1 cellular context compared by ENCODE assay signal in the genomic region with DNA sequence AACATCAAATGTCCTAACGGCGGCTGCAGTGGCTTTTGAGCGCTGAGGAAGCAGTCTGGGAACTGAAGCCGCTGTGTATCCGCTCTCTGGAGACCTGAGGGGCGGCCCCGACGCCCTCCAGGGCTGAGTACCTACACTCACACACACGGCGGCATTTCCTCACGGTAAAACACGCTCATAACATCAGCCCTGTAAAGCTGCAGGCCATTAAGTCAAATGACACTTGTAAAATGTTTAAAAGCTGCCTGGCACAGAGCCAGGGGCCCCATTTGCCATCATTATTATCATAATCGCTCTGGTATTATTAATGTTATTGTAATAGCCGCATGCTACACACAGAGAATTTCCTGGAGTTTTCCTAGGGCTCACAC.
TF ChIP-seq lines count a peak whose summit lies in the region.

No MANE protein-coding gene starts in this region.

TF ChIP-seq in GM23338, 12 proteins besides CTCF, POLR2A, EP300 and RAD21 (continued from another document):
- TF ChIP-seq, protein P1, sequence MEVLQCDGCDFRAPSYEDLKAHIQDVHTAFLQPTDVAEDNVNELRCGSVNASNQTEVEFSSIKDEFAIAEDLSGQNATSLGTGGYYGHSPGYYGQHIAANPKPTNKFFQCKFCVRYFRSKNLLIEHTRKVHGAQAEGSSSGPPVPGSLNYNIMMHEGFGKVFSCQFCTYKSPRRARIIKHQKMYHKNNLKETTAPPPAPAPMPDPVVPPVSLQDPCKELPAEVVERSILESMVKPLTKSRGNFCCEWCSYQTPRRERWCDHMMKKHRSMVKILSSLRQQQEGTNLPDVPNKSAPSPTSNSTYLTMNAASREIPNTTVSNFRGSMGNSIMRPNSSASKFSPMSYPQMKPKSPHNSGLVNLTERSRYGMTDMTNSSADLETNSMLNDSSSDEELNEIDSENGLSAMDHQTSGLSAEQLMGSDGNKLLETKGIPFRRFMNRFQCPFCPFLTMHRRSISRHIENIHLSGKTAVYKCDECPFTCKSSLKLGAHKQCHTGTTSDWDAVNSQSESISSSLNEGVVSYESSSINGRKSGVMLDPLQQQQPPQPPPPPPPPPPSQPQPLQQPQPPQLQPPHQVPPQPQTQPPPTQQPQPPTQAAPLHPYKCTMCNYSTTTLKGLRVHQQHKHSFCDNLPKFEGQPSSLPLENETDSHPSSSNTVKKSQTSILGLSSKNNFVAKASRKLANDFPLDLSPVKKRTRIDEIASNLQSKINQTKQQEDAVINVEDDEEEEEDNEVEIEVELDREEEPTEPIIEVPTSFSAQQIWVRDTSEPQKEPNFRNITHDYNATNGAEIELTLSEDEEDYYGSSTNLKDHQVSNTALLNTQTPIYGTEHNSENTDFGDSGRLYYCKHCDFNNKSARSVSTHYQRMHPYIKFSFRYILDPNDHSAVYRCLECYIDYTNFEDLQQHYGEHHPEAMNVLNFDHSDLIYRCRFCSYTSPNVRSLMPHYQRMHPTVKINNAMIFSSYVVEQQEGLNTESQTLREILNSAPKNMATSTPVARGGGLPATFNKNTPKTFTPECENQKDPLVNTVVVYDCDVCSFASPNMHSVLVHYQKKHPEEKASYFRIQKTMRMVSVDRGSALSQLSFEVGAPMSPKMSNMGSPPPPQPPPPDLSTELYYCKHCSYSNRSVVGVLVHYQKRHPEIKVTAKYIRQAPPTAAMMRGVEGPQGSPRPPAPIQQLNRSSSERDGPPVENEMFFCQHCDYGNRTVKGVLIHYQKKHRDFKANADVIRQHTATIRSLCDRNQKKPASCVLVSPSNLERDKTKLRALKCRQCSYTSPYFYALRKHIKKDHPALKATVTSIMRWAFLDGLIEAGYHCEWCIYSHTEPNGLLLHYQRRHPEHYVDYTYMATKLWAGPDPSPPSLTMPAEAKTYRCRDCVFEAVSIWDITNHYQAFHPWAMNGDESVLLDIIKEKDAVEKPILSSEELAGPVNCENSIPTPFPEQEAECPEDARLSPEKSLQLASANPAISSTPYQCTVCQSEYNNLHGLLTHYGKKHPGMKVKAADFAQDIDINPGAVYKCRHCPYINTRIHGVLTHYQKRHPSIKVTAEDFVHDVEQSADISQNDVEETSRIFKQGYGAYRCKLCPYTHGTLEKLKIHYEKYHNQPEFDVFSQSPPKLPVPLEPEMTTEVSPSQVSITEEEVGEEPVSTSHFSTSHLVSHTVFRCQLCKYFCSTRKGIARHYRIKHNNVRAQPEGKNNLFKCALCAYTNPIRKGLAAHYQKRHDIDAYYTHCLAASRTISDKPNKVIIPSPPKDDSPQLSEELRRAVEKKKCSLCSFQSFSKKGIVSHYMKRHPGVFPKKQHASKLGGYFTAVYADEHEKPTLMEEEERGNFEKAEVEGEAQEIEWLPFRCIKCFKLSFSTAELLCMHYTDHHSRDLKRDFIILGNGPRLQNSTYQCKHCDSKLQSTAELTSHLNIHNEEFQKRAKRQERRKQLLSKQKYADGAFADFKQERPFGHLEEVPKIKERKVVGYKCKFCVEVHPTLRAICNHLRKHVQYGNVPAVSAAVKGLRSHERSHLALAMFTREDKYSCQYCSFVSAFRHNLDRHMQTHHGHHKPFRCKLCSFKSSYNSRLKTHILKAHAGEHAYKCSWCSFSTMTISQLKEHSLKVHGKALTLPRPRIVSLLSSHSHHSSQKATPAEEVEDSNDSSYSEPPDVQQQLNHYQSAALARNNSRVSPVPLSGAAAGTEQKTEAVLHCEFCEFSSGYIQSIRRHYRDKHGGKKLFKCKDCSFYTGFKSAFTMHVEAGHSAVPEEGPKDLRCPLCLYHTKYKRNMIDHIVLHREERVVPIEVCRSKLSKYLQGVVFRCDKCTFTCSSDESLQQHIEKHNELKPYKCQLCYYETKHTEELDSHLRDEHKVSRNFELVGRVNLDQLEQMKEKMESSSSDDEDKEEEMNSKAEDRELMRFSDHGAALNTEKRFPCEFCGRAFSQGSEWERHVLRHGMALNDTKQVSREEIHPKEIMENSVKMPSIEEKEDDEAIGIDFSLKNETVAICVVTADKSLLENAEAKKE (CRISPR knock-in tag; IDR thresholded peaks at IDR 0.05) = no peak
- TF ChIP-seq CREB1 (CRISPR knock-in tag; IDR thresholded peaks at IDR 0.05; ENCODE audit: low read depth) (no peak), ZNF331 (CRISPR knock-in tag; IDR thresholded peaks at IDR 0.05; ENCODE audit: low read depth) (no peak), ZNF114 (CRISPR knock-in tag; IDR thresholded peaks at IDR 0.05) (no peak)
